Comparison of ENCODE assay signal across 24 cellular contexts in genomic region chr7:159142204-159142603, GRCh38. TPM values are rescaled to one million over a fixed set of nuclear protein-coding genes. Genes with fewer than 3 reads are reported as not detected.
DNase-seq lines count a peak whose midpoint lies in the region; ATAC-seq and TF ChIP-seq lines count a peak whose summit lies in the region.
"Had no signal": no experiment of that assay in that cellular context is flagged by ENCODE, and none has a peak within 500 bp of the region (broad histone marks: within the 10 kb centered on the region; RNA-seq: fewer than 3 reads in every experiment).

No MANE protein-coding gene starts in this region.

- no peak for TF ChIP-seq CTCF in right atrium auricular region (IDR thresholded peaks at IDR 0.05)
- TF ChIP-seq CTCF in neural crest cell (conservative IDR thresholded peaks at IDR 0.05) = no peak
- no peak for TF ChIP-seq CTCF in coronary artery (IDR thresholded peaks at IDR 0.05)

- H3K4me3 ChIP-seq in right atrium auricular region = no peak overlapping the region
- H3K4me3 ChIP-seq in right cardiac atrium (ENCODE audit: low read length) = no peak overlapping the region
- no peak overlapping the region for H3K4me3 ChIP-seq in coronary artery
- H3K4me3 ChIP-seq: A549 had no signal

- no peaks in the 10 kb centered on the region for H3K9me3 ChIP-seq in right atrium auricular region
- no peaks in the 10 kb centered on the region for H3K9me3 ChIP-seq in right cardiac atrium (ENCODE audit: control insufficient read depth, low read length)
- H3K9me3 ChIP-seq: A549 had no signal

- peaks cover 2% of the 10 kb centered on the region for H3K36me3 Mint-ChIP-seq in neural crest cell (ENCODE audit: low read depth)

- H3K27ac Mint-ChIP-seq in neural crest cell (ENCODE audit: unreplicated experiment) = no peak overlapping the region
- H3K27ac Mint-ChIP-seq: CD4-positive, alpha-beta T cell had no signal

- ATAC-seq in Right ventricle myocardium inferior (no peak), right cardiac atrium (no peak), HG03280 (IDR thresholded peaks at IDR 0.05; ENCODE audit: unreplicated experiment) (no peak)
- ATAC-seq: HCT116, HepG2 had no signal

- H3K36me3 ChIP-seq in right atrium auricular region = peaks cover 6% of the 10 kb centered on the region

- DNase-seq in right atrium auricular region (ENCODE audit: low spot score) (no peak), Right ventricle myocardium inferior (ENCODE audit: missing footprints) (no peak), right cardiac atrium (no peak), neural crest cell (ENCODE audit: low read depth, low spot score) (no peak), coronary artery (ENCODE audit: low spot score) (no peak), T-helper 2 cell (no peak)
- DNase-seq: Caco-2; GDM1; KBM-7; MV-4-11; NCI-H1417; NCI-H187; NCI-H2107; NCI-H510A; NCI-H748 treated with DMSO at 0.1 percent for 48 hours; NK-92 treated with Interleukin-12 subunit alpha and Interleukin-12 subunit beta, amount 100 ng/mL, for 24 hours; SIG-M5 had no signal

- H3K27ac ChIP-seq in right atrium auricular region (peak overlapping the region; percentile 19 to 51), right cardiac atrium (ENCODE audit: low read length) (peak overlapping the region; percentile 10), coronary artery (no peak overlapping the region)
- H3K27ac ChIP-seq: A549 had no signal

- intact Hi-C loops in Right ventricle myocardium inferior (cut with DNase I) (loop anchor here (5.0 kb wide), 1 partner anchor 110 kb away; no protein-coding TSS in a partner anchor), right cardiac atrium (cut with DNase I) (loop anchor here in 1 of 4 donors (10.0 kb wide), 1 partner anchor 107 kb away; no protein-coding TSS in a partner anchor)

- peaks cover 2% of the 10 kb centered on the region for H3K9me3 Mint-ChIP-seq in neural crest cell
- H3K9me3 Mint-ChIP-seq: CD4-positive, alpha-beta T cell had no signal

- 76% methylated on average over 5 of the region's 5 CpGs for WGBS in right cardiac atrium

- peaks cover 60% of the 10 kb centered on the region for H3K27me3 Mint-ChIP-seq in neural crest cell (ENCODE audit: low read depth)

- peak overlapping the region; percentile 52 for H3K4me3 Mint-ChIP-seq in neural crest cell

- H3K27me3 ChIP-seq in right atrium auricular region = no peaks in the 10 kb centered on the region
- H3K27me3 ChIP-seq in right cardiac atrium (ENCODE audit: control insufficient read depth, insufficient read depth) = no peaks in the 10 kb centered on the region

- H3K4me1 Mint-ChIP-seq in neural crest cell = peaks cover 18% of the 10 kb centered on the region

- H3K4me1 ChIP-seq in right atrium auricular region (peaks cover 0 to 33% of the 10 kb centered on the region in 2 donors), right cardiac atrium (ENCODE audit: control insufficient read depth, insufficient read depth, low read length) (no peaks in the 10 kb centered on the region)
- H3K4me1 ChIP-seq: A549, Caco-2 had no signal

RNA-seq across cellular contexts. Expression of gene VIPR2, which starts 2.5 kb away (rescaled TPM):
- 10 to 100 TPM in 1 of 2 donors, 1 to 10 TPM in 1; 3.8 to 13.4 TPM for total RNA-seq in right atrium auricular region
- total RNA-seq in Right ventricle myocardium inferior = 17.0 TPM
- total RNA-seq in right cardiac atrium = 10 to 100 TPM in 2 of 4 donors, 1 to 10 TPM in 2; 9.3 to 13.7 (median 10.1) TPM
- polyA plus RNA-seq in right cardiac atrium = 7.3 TPM
- 0.09 and 0.16 TPM in 2 replicates for total RNA-seq in neural crest cell
- total RNA-seq: Caco-2, HepG2, OCI-LY7 had no signal
- polyA plus RNA-seq: A549, BJ, HepG2 had no signal

Comparison
In these comparisons a context has a peak if more than half of its experiments do, and no peak if none do; other contexts are left out.
1. H3K27ac ChIP-seq: peak in right atrium auricular region (2 of 2) and right cardiac atrium (single experiment); none in coronary artery (0 of 2).